In the genomic region with DNA sequence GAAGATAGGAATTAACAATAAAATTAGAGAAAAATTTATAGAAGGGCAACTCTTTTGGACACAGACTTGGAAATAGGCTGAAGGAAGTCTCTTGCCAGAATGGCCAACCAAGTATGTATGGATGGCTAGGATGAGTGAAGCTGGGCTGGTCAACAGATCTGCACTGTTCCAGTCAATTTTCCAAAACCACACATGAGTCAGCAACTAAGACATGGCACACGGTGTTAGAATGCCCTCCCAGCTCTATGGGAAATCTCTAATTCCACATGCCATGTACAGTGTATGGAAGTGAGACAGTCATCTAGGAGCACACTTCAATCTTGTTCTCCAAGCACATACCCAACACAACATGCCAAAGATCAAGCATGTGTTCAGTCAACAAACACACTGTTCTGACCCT, we compare ENCODE assay signal across 18 cellular contexts.
DNase-seq lines count a peak whose midpoint lies in the region; ATAC-seq, FAIRE-seq and TF ChIP-seq lines count a peak whose summit lies in the region.
"Had no signal": no experiment of that assay in that cellular context is flagged by ENCODE, and none has a peak within 500 bp of the region (broad histone marks: within the 10 kb centered on the region; RNA-seq: fewer than 3 reads in every experiment).

No MANE protein-coding gene starts in this region.

- FAIRE-seq in astrocyte (lab: Jason Lieb, UNC), result peak; percentile 32
- FAIRE-seq: GM12892, H1 had no signal

- H2AFZ ChIP-seq in astrocyte (ENCODE audit: low read depth, low read length), result no peak overlapping the region

- peaks cover 79% of the 10 kb centered on the region for H3K79me2 ChIP-seq in astrocyte (ENCODE audit: insufficient read depth, low read length)

- H3K27me3 Mint-ChIP-seq in astrocyte (ENCODE audit: low read depth, unreplicated experiment), result no peaks in the 10 kb centered on the region

- no peak overlapping the region for H3K9ac ChIP-seq in astrocyte (ENCODE audit: low read length)

- CTCF ChIA-PET in HEK293 (lab: Yijun Ruan, JAX), result no interaction called here

- H3K4me1 Mint-ChIP-seq in astrocyte (ENCODE audit: low read depth, unreplicated experiment), result peaks cover 14% of the 10 kb centered on the region

- no peaks in the 10 kb centered on the region for H3K9me3 Mint-ChIP-seq in astrocyte (ENCODE audit: unreplicated experiment)
- H3K9me3 Mint-ChIP-seq: CD8-positive, alpha-beta T cell had no signal

- TF ChIP-seq CTCF in HEK293 (tag by site-specific recombination; IDR thresholded peaks at IDR 0.05) (no peak), astrocyte (IDR thresholded peaks at IDR 0.05; ENCODE audit: insufficient read depth, low read depth, low read length) (no peak), fibroblast of mammary gland (conservative IDR thresholded peaks at IDR 0.05; ENCODE audit: control insufficient read depth, insufficient read depth, low read depth, low read length) (no peak)

- POLR2A ChIA-PET in HEK293 (lab: Yijun Ruan, JAX), result no interaction called here

- H3K4me2 ChIP-seq in astrocyte (ENCODE audit: low read length), result no peak overlapping the region

- H3K27ac Mint-ChIP-seq in astrocyte (ENCODE audit: unreplicated experiment), result no peak overlapping the region
- H3K27ac Mint-ChIP-seq: CD8-positive, alpha-beta T cell had no signal

- no peak overlapping the region for H3K4me3 Mint-ChIP-seq in astrocyte (ENCODE audit: unreplicated experiment)
- H3K4me3 Mint-ChIP-seq: CD8-positive, alpha-beta T cell had no signal

- peak; percentile 35 for DNase-seq in astrocyte (ENCODE audit: low read depth)
- DNase-seq in fibroblast of mammary gland (ENCODE audit: low read depth), result peak; percentile 55
- no peak for DNase-seq in H7
- DNase-seq in CD1c-positive myeloid dendritic cell (ENCODE audit: extremely low spot score), result no peak
- no peak for DNase-seq in amygdala (lab: John Stamatoyannopoulos, UW)
- DNase-seq: CD8-positive, alpha-beta T cell; DMS79 treated with DMSO at 0.1 percent for 48 hours; GF-D8; NCI-H187; NCI-H345; NCI-H69; SJCRH30 had no signal

- H3K4me1 ChIP-seq in HEK293 (ENCODE audit: control insufficient read depth, insufficient read depth, low read length) (peaks cover 8% of the 10 kb centered on the region), astrocyte (ENCODE audit: insufficient read depth, low read length) (peaks cover 9% of the 10 kb centered on the region)
- H3K4me1 ChIP-seq: SJCRH30 had no signal

- H3K9me3 ChIP-seq in HEK293 (ENCODE audit: control insufficient read depth, insufficient read depth, low read depth, low read length) (no peaks in the 10 kb centered on the region), astrocyte (ENCODE audit: insufficient read depth, low read depth, low read length) (no peaks in the 10 kb centered on the region)
- H3K9me3 ChIP-seq: SJCRH30 had no signal

- H3K36me3 Mint-ChIP-seq in astrocyte (ENCODE audit: low read depth, unreplicated experiment), result no peaks in the 10 kb centered on the region
- H3K36me3 Mint-ChIP-seq: CD8-positive, alpha-beta T cell had no signal

- ATAC-seq in HG03045 (IDR thresholded peaks at IDR 0.05; ENCODE audit: unreplicated experiment), result no peak
- ATAC-seq: CD8-positive, alpha-beta T cell had no signal

- peaks cover 14% of the 10 kb centered on the region for H4K20me1 ChIP-seq in astrocyte (ENCODE audit: insufficient read depth, low read length)

- H3K27ac ChIP-seq in HEK293 (ENCODE audit: extremely low read depth, low read depth, low read length) (no peak overlapping the region), astrocyte (ENCODE audit: low read depth, low read length) (no peak overlapping the region)
- H3K27ac ChIP-seq: HL-60, RWPE1, SJCRH30 had no signal

- H3K36me3 ChIP-seq in HEK293 (ENCODE audit: control insufficient read depth in 2 of 2, insufficient read depth in 1 of 2, low read length in 2 of 2) (no peaks in the 10 kb centered on the region), astrocyte (ENCODE audit: insufficient read depth, low read length) (no peaks in the 10 kb centered on the region), H7 (replicated peaks; ENCODE audit: control insufficient read depth, insufficient read depth, low read length) (no peaks in the 10 kb centered on the region)
- H3K36me3 ChIP-seq: SJCRH30 had no signal

- H3K27me3 ChIP-seq in astrocyte (ENCODE audit: insufficient read depth, low read length) (no peaks in the 10 kb centered on the region), H7 (ENCODE audit: control insufficient read depth, insufficient read depth, low read length) (no peaks in the 10 kb centered on the region)
- H3K27me3 ChIP-seq: SJCRH30 had no signal

- H3K4me3 ChIP-seq in HEK293 (ENCODE audit: low read depth, low read length) (no peak overlapping the region), astrocyte (ENCODE audit: insufficient read depth, low read depth, low read length) (no peak overlapping the region), fibroblast of mammary gland (ENCODE audit: control insufficient read depth, low read depth, low read length) (no peak overlapping the region), H7 (ENCODE audit: insufficient read depth, low read depth, low read length) (no peak overlapping the region)
- H3K4me3 ChIP-seq: SJCRH30 had no signal

TF ChIP-seq in HEK293, 187 proteins besides CTCF, POLR2A, EP300 and RAD21:
- TF ChIP-seq ZNF777 (tag by site-specific recombination; IDR thresholded peaks at IDR 0.05; ENCODE audit: borderline replicate concordance) (no peak), ZNF19 (tag by site-specific recombination; IDR thresholded peaks at IDR 0.05; ENCODE audit: low read depth) (no peak), ZNF449 (tag by site-specific recombination; IDR thresholded peaks at IDR 0.05) (0 out of 2 replicates have a peak, but pooled peaks have one; percentile 25)
- TF ChIP-seq, protein P1, sequence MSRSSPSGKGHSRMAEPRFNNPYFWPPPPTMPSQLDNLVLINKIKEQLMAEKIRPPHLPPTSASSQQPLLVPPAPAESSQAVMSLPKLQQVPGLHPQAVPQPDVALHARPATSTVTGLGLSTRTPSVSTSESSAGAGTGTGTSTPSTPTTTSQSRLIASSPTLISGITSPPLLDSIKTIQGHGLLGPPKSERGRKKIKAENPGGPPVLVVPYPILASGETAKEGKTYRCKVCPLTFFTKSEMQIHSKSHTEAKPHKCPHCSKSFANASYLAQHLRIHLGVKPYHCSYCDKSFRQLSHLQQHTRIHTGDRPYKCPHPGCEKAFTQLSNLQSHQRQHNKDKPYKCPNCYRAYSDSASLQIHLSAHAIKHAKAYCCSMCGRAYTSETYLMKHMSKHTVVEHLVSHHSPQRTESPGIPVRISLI (tag by site-specific recombination; IDR thresholded peaks at IDR 0.05), result no peak

Comparison
In these comparisons a context has a peak if more than half of its experiments do, and no peak if none do; other contexts are left out.
1. DNase-seq: peak in astrocyte (single experiment) and fibroblast of mammary gland (single experiment); none in H7 (single experiment), CD1c-positive myeloid dendritic cell (single experiment) and amygdala (0 of 56).